18 cellular contexts compared by ENCODE assay signal in genomic region chr1:18994381-18994780, GRCh38. TPM values are rescaled to one million over a fixed set of nuclear protein-coding genes. Genes with fewer than 3 reads are reported as not detected.
A peak's percentile ranks its signal among the peaks of the same experiment; 100 is the strongest.
DNase-seq lines count a peak whose midpoint lies in the region; ATAC-seq and TF ChIP-seq lines count a peak whose summit lies in the region.
"Had no signal": no experiment of that assay in that cellular context is flagged by ENCODE, and none has a peak within 500 bp of the region (broad histone marks: within the 10 kb centered on the region; RNA-seq: fewer than 3 reads in every experiment).

No MANE protein-coding gene starts in this region.

- intact Hi-C loops in dendritic cell treated with granulocyte-macrophage colony-stimulating factor and Interleukin-4, amounts not matched to agents 40 ng/mL and 50 ng/mL, for 4 days (cut with micrococcal nuclease): no loop called here
- intact Hi-C loops in CD14-positive monocyte (cut with micrococcal nuclease): no loop called here
- intact Hi-C loops in mucosa of descending colon (cut with DNase I, micrococcal nuclease): no loop called here

- TF ChIP-seq CTCF in CD14-positive monocyte (IDR thresholded peaks at IDR 0.05) (no peak), mucosa of descending colon (IDR thresholded peaks at IDR 0.05) (no peak)

- no peak overlapping the region for H3K4me3 Mint-ChIP-seq in activated T-cell treated with anti-CD3 and anti-CD28 coated beads, Interleukin-2, amount 50 U/mL, for 24 hours
- no peak overlapping the region for H3K4me3 Mint-ChIP-seq in activated T-cell treated with anti-CD3 and anti-CD28 coated beads, Interleukin-2, amount 50 U/mL, for 4 hours
- no peak overlapping the region for H3K4me3 Mint-ChIP-seq in dendritic cell treated with granulocyte-macrophage colony-stimulating factor and Interleukin-4, amounts not matched to agents 40 ng/mL and 50 ng/mL, for 4 days
- H3K4me3 Mint-ChIP-seq in CD14-positive monocyte: no peak overlapping the region
- H3K4me3 Mint-ChIP-seq: CD4-positive, alpha-beta T cell; CD8-positive, alpha-beta T cell had no signal

- H3K4me1 ChIP-seq in mucosa of descending colon (ENCODE audit: low read depth): no peaks in the 10 kb centered on the region
- H3K4me1 ChIP-seq: BE2C, Caco-2 had no signal

- H3K27me3 Mint-ChIP-seq in activated T-cell treated with anti-CD3 and anti-CD28 coated beads, Interleukin-2, amount 50 U/mL, for 24 hours: no peaks in the 10 kb centered on the region
- H3K27me3 Mint-ChIP-seq in activated T-cell treated with anti-CD3 and anti-CD28 coated beads, Interleukin-2, amount 50 U/mL, for 4 hours (ENCODE audit: low read depth): no peaks in the 10 kb centered on the region
- peaks cover 14% of the 10 kb centered on the region for H3K27me3 Mint-ChIP-seq in dendritic cell treated with granulocyte-macrophage colony-stimulating factor and Interleukin-4, amounts not matched to agents 40 ng/mL and 50 ng/mL, for 4 days
- H3K27me3 Mint-ChIP-seq in CD14-positive monocyte (ENCODE audit: low read depth in 3 of 3): peaks cover 5 to 11% (median 10%) of the 10 kb centered on the region in 3 donors
- H3K27me3 Mint-ChIP-seq: CD4-positive, alpha-beta T cell had no signal

- no peak overlapping the region for H3K4me3 ChIP-seq in mucosa of descending colon
- H3K4me3 ChIP-seq: BLaER1 had no signal

- no peak for ATAC-seq in activated T-cell treated with anti-CD3 and anti-CD28 coated beads, Interleukin-2, amount 50 U/mL, for 4 hours
- no peak for ATAC-seq in mucosa of descending colon
- ATAC-seq: CD8-positive, alpha-beta T cell had no signal

- no peaks in the 10 kb centered on the region for H3K36me3 Mint-ChIP-seq in activated T-cell treated with anti-CD3 and anti-CD28 coated beads, Interleukin-2, amount 50 U/mL, for 24 hours (ENCODE audit: low read depth)
- H3K36me3 Mint-ChIP-seq in activated T-cell treated with anti-CD3 and anti-CD28 coated beads, Interleukin-2, amount 50 U/mL, for 4 hours (ENCODE audit: insufficient read depth): no peaks in the 10 kb centered on the region
- no peaks in the 10 kb centered on the region for H3K36me3 Mint-ChIP-seq in dendritic cell treated with granulocyte-macrophage colony-stimulating factor and Interleukin-4, amounts not matched to agents 40 ng/mL and 50 ng/mL, for 4 days (ENCODE audit: low read depth)
- no peaks in the 10 kb centered on the region for H3K36me3 Mint-ChIP-seq in CD14-positive monocyte
- H3K36me3 Mint-ChIP-seq: CD8-positive, alpha-beta T cell had no signal

- H3K9me3 ChIP-seq in mucosa of descending colon: no peaks in the 10 kb centered on the region
- H3K9me3 ChIP-seq: BE2C, BLaER1, Caco-2 had no signal

- no peak overlapping the region for H3K27ac Mint-ChIP-seq in activated T-cell treated with anti-CD3 and anti-CD28 coated beads, Interleukin-2, amount 50 U/mL, for 24 hours
- peak overlapping the region; percentile 24 for H3K27ac Mint-ChIP-seq in dendritic cell treated with granulocyte-macrophage colony-stimulating factor and Interleukin-4, amounts not matched to agents 40 ng/mL and 50 ng/mL, for 4 days
- no peak overlapping the region for H3K27ac Mint-ChIP-seq in CD14-positive monocyte
- H3K27ac Mint-ChIP-seq: CD4-positive, alpha-beta T cell; CD8-positive, alpha-beta T cell had no signal

- peaks cover 11% of the 10 kb centered on the region for H3K4me1 Mint-ChIP-seq in activated T-cell treated with anti-CD3 and anti-CD28 coated beads, Interleukin-2, amount 50 U/mL, for 24 hours (ENCODE audit: low read depth)
- H3K4me1 Mint-ChIP-seq in activated T-cell treated with anti-CD3 and anti-CD28 coated beads, Interleukin-2, amount 50 U/mL, for 4 hours (ENCODE audit: low read depth): peaks cover 3% of the 10 kb centered on the region
- H3K4me1 Mint-ChIP-seq in dendritic cell treated with granulocyte-macrophage colony-stimulating factor and Interleukin-4, amounts not matched to agents 40 ng/mL and 50 ng/mL, for 4 days (ENCODE audit: low read depth): peaks cover 8% of the 10 kb centered on the region
- no peaks in the 10 kb centered on the region for H3K4me1 Mint-ChIP-seq in CD14-positive monocyte

- H3K9me3 Mint-ChIP-seq in activated T-cell treated with anti-CD3 and anti-CD28 coated beads, Interleukin-2, amount 50 U/mL, for 24 hours: peaks cover 2% of the 10 kb centered on the region
- no peaks in the 10 kb centered on the region for H3K9me3 Mint-ChIP-seq in activated T-cell treated with anti-CD3 and anti-CD28 coated beads, Interleukin-2, amount 50 U/mL, for 4 hours
- H3K9me3 Mint-ChIP-seq in dendritic cell treated with granulocyte-macrophage colony-stimulating factor and Interleukin-4, amounts not matched to agents 40 ng/mL and 50 ng/mL, for 4 days: no peaks in the 10 kb centered on the region
- H3K9me3 Mint-ChIP-seq in CD14-positive monocyte: peaks cover 0 to 5% (median 0%) of the 10 kb centered on the region in 7 donors
- H3K9me3 Mint-ChIP-seq: CD4-positive, alpha-beta T cell; CD8-positive, alpha-beta T cell had no signal

- peak; percentile 3 for DNase-seq in activated T-cell treated with anti-CD3 and anti-CD28 coated beads, Interleukin-2, amount 50 U/mL, for 24 hours
- no peak for DNase-seq in activated T-cell treated with anti-CD3 and anti-CD28 coated beads, Interleukin-2, amount 50 U/mL, for 4 hours
- DNase-seq in CD1c-positive myeloid dendritic cell (ENCODE audit: extremely low spot score) (peak; percentile 58), CD14-positive monocyte (ENCODE audit: low spot score) (no peak), inferior parietal cortex (ENCODE audit: extremely low spot score) (no peak), mucosa of descending colon (no peak)
- DNase-seq: 8988T; ACHN; BE2C; C1 segment of cervical spinal cord; Caco-2; Calu3; CD4-positive, alpha-beta T cell; DMS79 treated with DMSO at 0.1 percent for 48 hours; GF-D8 had no signal

- no peaks in the 10 kb centered on the region for H3K36me3 ChIP-seq in mucosa of descending colon (ENCODE audit: low read depth)
- H3K36me3 ChIP-seq: BE2C, BLaER1 had no signal

RNA-seq across cellular contexts. Expression of gene IFFO2, which starts 37.9 kb away (rescaled TPM):
- total RNA-seq in activated T-cell treated with anti-CD3 and anti-CD28 coated beads, Interleukin-2, amount 50 U/mL, for 4 hours: 10 to 100 TPM; 36.0 to 47.6 (median 36.1) TPM
- polyA plus RNA-seq in CD14-positive monocyte: under 1 TPM; 0.78 to 0.94 TPM
- 10 to 100 TPM; 13.1 to 19.0 (median 15.5) TPM for total RNA-seq in mucosa of descending colon

Comparison
In these comparisons a context has a peak if more than half of its experiments do, and no peak if none do; other contexts are left out.
1. DNase-seq: peak in activated T-cell treated with anti-CD3 and anti-CD28 coated beads, Interleukin-2, amount 50 U/mL, for 24 hours (single experiment) and CD1c-positive myeloid dendritic cell (single experiment); none in activated T-cell treated with anti-CD3 and anti-CD28 coated beads, Interleukin-2, amount 50 U/mL, for 4 hours (single experiment), CD14-positive monocyte (single experiment), inferior parietal cortex (single experiment) and mucosa of descending colon (0 of 3).